ENCODE assay signal across 11 cellular contexts in the genomic region with DNA sequence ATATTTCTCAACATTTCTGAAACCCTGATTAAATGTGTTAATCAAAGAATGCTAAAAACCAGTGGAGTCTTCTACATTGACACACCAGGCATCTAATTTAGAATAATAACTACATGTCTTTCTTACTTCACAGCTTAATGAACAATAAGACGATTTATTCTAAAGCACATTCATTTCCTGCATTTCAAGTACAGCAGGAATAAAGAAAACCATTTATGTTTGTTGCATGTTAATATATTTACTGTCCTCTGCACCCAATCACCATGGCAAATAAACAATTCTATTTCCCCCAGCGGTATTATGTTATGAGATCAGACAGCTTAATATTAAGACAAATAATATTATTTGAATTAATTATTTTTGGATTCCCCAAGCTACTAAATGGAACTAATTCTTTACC.
"Had no signal": no experiment of that assay in that cellular context is flagged by ENCODE, and none has a peak within 500 bp of the region (broad histone marks: within the 10 kb centered on the region; RNA-seq: fewer than 3 reads in every experiment).

No MANE protein-coding gene starts in this region.

- H3K4me3 ChIP-seq: GM23248, HAP-1 had no signal

- H3K36me3 Mint-ChIP-seq: IgD-negative memory B cell had no signal

- H3K27me3 Mint-ChIP-seq: IgD-negative memory B cell had no signal

- ATAC-seq: HCT116, HepG2 had no signal

- DNase-seq: GM23248, GOT3, H7, HFFc6, KBM-7 had no signal

- H3K4me1 Mint-ChIP-seq: IgD-negative memory B cell had no signal

- H3K4me1 ChIP-seq: HAP-1 had no signal

- H3K27ac ChIP-seq: GM23248, HL-60, KMS-11 had no signal

- H3K36me3 ChIP-seq: HAP-1 had no signal

- H3K4me3 Mint-ChIP-seq: HFFc6, IgD-negative memory B cell had no signal

- H3K27ac Mint-ChIP-seq: HFFc6, IgD-negative memory B cell had no signal

- H3K9me3 ChIP-seq: HAP-1 had no signal
